In the genomic region with DNA sequence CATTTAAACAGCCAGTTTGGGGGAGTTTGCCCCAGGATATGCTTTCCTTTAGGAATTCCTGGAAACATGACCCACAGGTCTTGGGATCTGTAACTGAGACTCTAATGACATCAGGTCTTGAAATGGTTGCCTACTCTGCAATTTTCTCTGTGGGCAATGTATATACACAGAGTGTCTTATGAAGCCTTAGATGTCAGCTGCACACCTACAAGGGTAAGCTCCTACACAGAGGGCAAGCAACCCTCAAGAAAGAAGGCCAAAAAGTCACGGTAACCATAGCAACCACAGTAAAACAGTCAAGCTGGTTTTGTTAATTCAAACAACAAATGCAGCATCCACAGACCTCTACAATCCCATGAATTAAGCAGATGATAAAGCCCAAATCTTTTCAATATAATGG, we compare ENCODE assay signal across 25 cellular contexts.
A peak's percentile ranks its signal among the peaks of the same experiment; 100 is the strongest.
DNase-seq lines count a peak whose midpoint lies in the region; ATAC-seq, FAIRE-seq and TF ChIP-seq lines count a peak whose summit lies in the region.
"Had no signal": no experiment of that assay in that cellular context is flagged by ENCODE, and none has a peak within 500 bp of the region (broad histone marks: within the 10 kb centered on the region; RNA-seq: fewer than 3 reads in every experiment).

No MANE protein-coding gene starts in this region.

- no TSS peak for BruUV-seq in HepG2 (replicated peaks; lab: Mats Ljungman, UMichigan)

- TF ChIP-seq EP300 in HepG2 (IDR thresholded peaks at IDR 0.05; ENCODE audit: low read depth in 2 of 2, low read length in 2 of 2) (no peak), HepG2 (CRISPR knock-in tag; IDR thresholded peaks at IDR 0.05; ENCODE audit: borderline replicate concordance) (no peak)

- no peak overlapping the region for H3K9ac ChIP-seq in HepG2 (ENCODE audit: insufficient read depth, low read depth, low read length)
- H3K9ac ChIP-seq: BLaER1 treated with 17β-estradiol and CSF1 and Interleukin-3, amounts not matched to agents 10 nM and 100 nM; SK-N-SH had no signal

- ATAC-seq in HepG2: no peak
- no peak for ATAC-seq in right lobe of liver
- ATAC-seq in Right ventricle myocardium superior (ENCODE audit: poor library complexity): no peak
- no peak for ATAC-seq in HG03139 (IDR thresholded peaks at IDR 0.05; ENCODE audit: unreplicated experiment)
- ATAC-seq: A549, HCT116 had no signal

- H3K36me3 ChIP-seq in HepG2 (replicated peaks in 1 of 2; ENCODE audit: control insufficient read depth in 1 of 2, insufficient read depth in 2 of 2, low read length in 2 of 2) (peaks cover 13 to 72% of the 10 kb centered on the region in 2 experiments), right lobe of liver (peaks cover 0 to 58% (median 4%) of the 10 kb centered on the region in 4 donors), vagina (peaks cover 0 to 4% of the 10 kb centered on the region in 2 donors)

- in situ Hi-C loops in HepG2 (cut with HindIII; ENCODE audit: extremely low pct_ligation_motif_present, low pct_unique_long_range_greater_than_20kb): no loop called here

- intact Hi-C loops in HepG2 (cut with micrococcal nuclease; ENCODE audit: unreplicated experiment): no loop called here
- intact Hi-C loops in right lobe of liver (cut with DNase I): no loop called here
- intact Hi-C loops in Right ventricle myocardium superior (cut with DNase I): no loop called here
- intact Hi-C loops in vagina (cut with DNase I): no loop called here

- CTCF ChIA-PET in HepG2 (lab: Yijun Ruan, JAX; ENCODE audit: low intra/inter-chr PET ratio, low total read pairs): no interaction called here

- no peaks in the 10 kb centered on the region for H4K20me1 ChIP-seq in HepG2 (ENCODE audit: insufficient read depth, low read length)
- H4K20me1 ChIP-seq: BLaER1 treated with 17β-estradiol and CSF1 and Interleukin-3, amounts not matched to agents 10 nM and 100 nM had no signal

- POLR2A ChIA-PET in HepG2 (lab: Yijun Ruan, JAX): no interaction called here

- no peak overlapping the region for H3K4me3 ChIP-seq in HepG2 (replicated peaks in 1 of 3; ENCODE audit: insufficient read depth in 1 of 3, low read depth in 2 of 3, low read length in 3 of 3)
- H3K4me3 ChIP-seq in right lobe of liver: no peak overlapping the region
- no peak overlapping the region for H3K4me3 ChIP-seq in vagina
- H3K4me3 ChIP-seq: A549; BLaER1 treated with 17β-estradiol and CSF1 and Interleukin-3, amounts not matched to agents 10 nM and 100 nM had no signal

- no peaks in the 10 kb centered on the region for H3K4me1 ChIP-seq in HepG2 (ENCODE audit: insufficient read depth, low read length)
- H3K4me1 ChIP-seq in right lobe of liver: no peaks in the 10 kb centered on the region
- no peaks in the 10 kb centered on the region for H3K4me1 ChIP-seq in vagina
- H3K4me1 ChIP-seq: A549 had no signal

- no peak for FAIRE-seq in HepG2 (lab: Jason Lieb, UNC)
- FAIRE-seq: A549, D721Med, G401.6, RCC 7860 had no signal

- DNase-seq in HepG2 (ENCODE audit: low spot score) (no peak), right lobe of liver (no peak), NCI-H69 (lab: John Stamatoyannopoulos, UW) (peak; percentile 66), myocyte (ENCODE audit: low read depth) (peak; percentile 1), Right ventricle myocardium superior (no peak), vagina (ENCODE audit: extremely low spot score in 2 of 2) (no peak)
- DNase-seq: AML-193; CD4-positive, alpha-beta T cell; KG1; NCI-H1048; NCI-H1694; NCI-H2029 treated with DMSO at 0.1 percent for 48 hours; NCI-H2171; NCI-H226; NCI-H510A; NCI-H774; SK-N-SH; SW 1271 had no signal

- H3K27me3 ChIP-seq in HepG2 (ENCODE audit: control insufficient read depth in 1 of 2, insufficient read depth in 2 of 2, low read length in 2 of 2) (no peaks in the 10 kb centered on the region), right lobe of liver (no peaks in the 10 kb centered on the region), vagina (no peaks in the 10 kb centered on the region)
- H3K27me3 ChIP-seq: BLaER1 treated with 17β-estradiol and CSF1 and Interleukin-3, amounts not matched to agents 10 nM and 100 nM had no signal

- TF ChIP-seq POLR2A in HepG2 (IDR thresholded peaks at IDR 0.05; ENCODE audit: insufficient read depth in 1 of 2, low read depth in 2 of 2, low read length in 2 of 2) (no peak), right lobe of liver (IDR thresholded peaks at IDR 0.05) (no peak), vagina (IDR thresholded peaks at IDR 0.05) (no peak)

- H3K27ac ChIP-seq in HepG2 (ENCODE audit: extremely low read length, insufficient read depth, low read length) (no peak overlapping the region), right lobe of liver (no peak overlapping the region), vagina (no peak overlapping the region)
- H3K27ac ChIP-seq: A549; BLaER1 treated with 17β-estradiol and CSF1 and Interleukin-3, amounts not matched to agents 10 nM and 100 nM had no signal

- no peak overlapping the region for H3K4me2 ChIP-seq in HepG2 (ENCODE audit: low read depth, low read length)
- H3K4me2 ChIP-seq: A549; BLaER1 treated with 17β-estradiol and CSF1 and Interleukin-3, amounts not matched to agents 10 nM and 100 nM; SK-N-SH had no signal

- no peak overlapping the region for H2AFZ ChIP-seq in HepG2 (ENCODE audit: low read length)

- WGBS in HepG2 (ENCODE audit: low lambda C conversion rate): 86% methylated on average over 1 of the region's 1 CpG
- 100% methylated on average over 1 of the region's 1 CpG for WGBS in right lobe of liver (ENCODE audit: insufficient coverage, low coverage, low lambda C conversion rate, missing lambda C conversion rate)

- H3K9me3 ChIP-seq in HepG2 (ENCODE audit: low read length) (no peaks in the 10 kb centered on the region), right lobe of liver (no peaks in the 10 kb centered on the region), vagina (no peaks in the 10 kb centered on the region)
- H3K9me3 ChIP-seq: A549; BLaER1 treated with 17β-estradiol and CSF1 and Interleukin-3, amounts not matched to agents 10 nM and 100 nM; SK-N-SH had no signal

- TF ChIP-seq CTCF in HepG2 (CRISPR knock-in tag; IDR thresholded peaks at IDR 0.05): no peak
- no peak for TF ChIP-seq CTCF in right lobe of liver (IDR thresholded peaks at IDR 0.05)
- TF ChIP-seq CTCF in vagina (IDR thresholded peaks at IDR 0.05): no peak

- no peak for TF ChIP-seq RAD21 in HepG2 (CRISPR knock-in tag; IDR thresholded peaks at IDR 0.05)

- H3K79me2 ChIP-seq in HepG2 (ENCODE audit: insufficient read depth, low read length): no peaks in the 10 kb centered on the region

TF ChIP-seq in HepG2, 621 proteins besides CTCF, POLR2A, EP300 and RAD21:
- TF ChIP-seq ARNT2 (CRISPR knock-in tag; IDR thresholded peaks at IDR 0.05; ENCODE audit: low read depth) (no peak), PHF20 (CRISPR knock-in tag; IDR thresholded peaks at IDR 0.05) (no peak), ZNF768 (CRISPR knock-in tag; IDR thresholded peaks at IDR 0.05) (no peak), RFX1 (IDR thresholded peaks at IDR 0.05) (peak; percentile 46; the same call in 1 of the 2 replicates), RBM22 (optimal IDR thresholded peaks at IDR 0.05; ENCODE audit: low read length) (peak; percentile 71), RFX3 (CRISPR knock-in tag; IDR thresholded peaks at IDR 0.05) (no peak), KDM2A (CRISPR knock-in tag; IDR thresholded peaks at IDR 0.05; ENCODE audit: borderline replicate concordance, low read depth) (no peak)
- TF ChIP-seq, protein P1, sequence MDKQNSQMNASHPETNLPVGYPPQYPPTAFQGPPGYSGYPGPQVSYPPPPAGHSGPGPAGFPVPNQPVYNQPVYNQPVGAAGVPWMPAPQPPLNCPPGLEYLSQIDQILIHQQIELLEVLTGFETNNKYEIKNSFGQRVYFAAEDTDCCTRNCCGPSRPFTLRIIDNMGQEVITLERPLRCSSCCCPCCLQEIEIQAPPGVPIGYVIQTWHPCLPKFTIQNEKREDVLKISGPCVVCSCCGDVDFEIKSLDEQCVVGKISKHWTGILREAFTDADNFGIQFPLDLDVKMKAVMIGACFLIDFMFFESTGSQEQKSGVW (CRISPR knock-in tag; IDR thresholded peaks at IDR 0.05; ENCODE audit: borderline replicate concordance): no peak
- TF ChIP-seq, protein P2, sequence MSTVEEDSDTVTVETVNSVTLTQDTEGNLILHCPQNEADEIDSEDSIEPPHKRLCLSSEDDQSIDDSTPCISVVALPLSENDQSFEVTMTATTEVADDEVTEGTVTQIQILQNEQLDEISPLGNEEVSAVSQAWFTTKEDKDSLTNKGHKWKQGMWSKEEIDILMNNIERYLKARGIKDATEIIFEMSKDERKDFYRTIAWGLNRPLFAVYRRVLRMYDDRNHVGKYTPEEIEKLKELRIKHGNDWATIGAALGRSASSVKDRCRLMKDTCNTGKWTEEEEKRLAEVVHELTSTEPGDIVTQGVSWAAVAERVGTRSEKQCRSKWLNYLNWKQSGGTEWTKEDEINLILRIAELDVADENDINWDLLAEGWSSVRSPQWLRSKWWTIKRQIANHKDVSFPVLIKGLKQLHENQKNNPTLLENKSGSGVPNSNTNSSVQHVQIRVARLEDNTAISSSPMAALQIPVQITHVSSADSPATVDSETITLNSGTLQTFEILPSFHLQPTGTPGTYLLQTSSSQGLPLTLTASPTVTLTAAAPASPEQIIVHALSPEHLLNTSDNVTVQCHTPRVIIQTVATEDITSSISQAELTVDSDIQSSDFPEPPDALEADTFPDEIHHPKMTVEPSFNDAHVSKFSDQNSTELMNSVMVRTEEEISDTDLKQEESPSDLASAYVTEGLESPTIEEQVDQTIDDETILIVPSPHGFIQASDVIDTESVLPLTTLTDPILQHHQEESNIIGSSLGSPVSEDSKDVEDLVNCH (CRISPR knock-in tag; IDR thresholded peaks at IDR 0.05): no peak

Comparison
In these comparisons a context has a peak if more than half of its experiments do, and no peak if none do; other contexts are left out.
1. DNase-seq: peak in NCI-H69 (single experiment) and myocyte (single experiment); none in HepG2 (single experiment), right lobe of liver (0 of 3), Right ventricle myocardium superior (single experiment) and vagina (0 of 2).